1 cellular context compared by ENCODE assay signal in the genomic region with DNA sequence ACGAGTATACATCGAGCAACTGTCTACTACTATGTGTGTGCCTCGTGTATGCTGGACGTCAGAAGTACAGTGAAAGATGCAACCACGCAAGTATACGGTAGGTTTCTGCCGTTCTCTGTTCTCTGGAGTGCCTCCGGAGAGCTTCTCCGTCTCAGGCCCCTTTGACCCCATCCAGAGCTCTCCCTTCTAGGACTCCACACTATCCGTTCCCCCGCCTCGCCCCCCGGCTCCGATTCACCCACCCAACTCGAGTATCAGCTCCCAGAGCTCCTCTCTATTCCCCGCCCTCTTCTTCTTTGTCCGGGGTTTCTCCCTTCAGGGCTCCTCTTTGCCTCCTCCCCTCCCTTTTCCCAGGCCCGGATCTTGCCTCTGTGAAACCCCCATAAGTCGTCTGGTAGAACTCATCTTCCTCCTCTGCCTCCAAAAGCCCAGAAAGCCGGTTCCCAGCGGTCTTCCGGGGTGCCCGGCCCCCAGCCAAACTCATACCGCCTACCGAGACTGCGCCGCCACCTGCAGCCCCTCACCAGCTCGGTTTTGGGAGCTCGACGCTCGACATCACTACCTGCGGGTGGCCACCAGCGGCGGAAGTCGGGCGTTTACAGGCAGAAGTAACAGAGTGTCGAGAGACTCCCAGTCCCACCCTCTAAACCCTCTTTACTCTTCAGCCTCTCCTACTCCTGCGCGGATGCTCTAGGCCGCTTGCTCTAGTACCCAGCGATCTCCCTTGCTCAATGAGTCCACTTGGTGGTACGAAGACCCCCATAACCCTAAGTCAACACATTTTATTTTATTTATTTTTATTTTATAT.
TF ChIP-seq lines count a peak whose summit lies in the region.

A gene with protein sequence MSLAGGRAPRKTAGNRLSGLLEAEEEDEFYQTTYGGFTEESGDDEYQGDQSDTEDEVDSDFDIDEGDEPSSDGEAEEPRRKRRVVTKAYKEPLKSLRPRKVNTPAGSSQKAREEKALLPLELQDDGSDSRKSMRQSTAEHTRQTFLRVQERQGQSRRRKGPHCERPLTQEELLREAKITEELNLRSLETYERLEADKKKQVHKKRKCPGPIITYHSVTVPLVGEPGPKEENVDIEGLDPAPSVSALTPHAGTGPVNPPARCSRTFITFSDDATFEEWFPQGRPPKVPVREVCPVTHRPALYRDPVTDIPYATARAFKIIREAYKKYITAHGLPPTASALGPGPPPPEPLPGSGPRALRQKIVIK (minus strand): TSS at position 560 of the 808 bp plus-strand sequence. CDS start 76 bp downstream, at position 484.

TF ChIP-seq in HCT116, 20 proteins besides CTCF, POLR2A, EP300 and RAD21 (continued from another document):
- TF ChIP-seq, protein P1, sequence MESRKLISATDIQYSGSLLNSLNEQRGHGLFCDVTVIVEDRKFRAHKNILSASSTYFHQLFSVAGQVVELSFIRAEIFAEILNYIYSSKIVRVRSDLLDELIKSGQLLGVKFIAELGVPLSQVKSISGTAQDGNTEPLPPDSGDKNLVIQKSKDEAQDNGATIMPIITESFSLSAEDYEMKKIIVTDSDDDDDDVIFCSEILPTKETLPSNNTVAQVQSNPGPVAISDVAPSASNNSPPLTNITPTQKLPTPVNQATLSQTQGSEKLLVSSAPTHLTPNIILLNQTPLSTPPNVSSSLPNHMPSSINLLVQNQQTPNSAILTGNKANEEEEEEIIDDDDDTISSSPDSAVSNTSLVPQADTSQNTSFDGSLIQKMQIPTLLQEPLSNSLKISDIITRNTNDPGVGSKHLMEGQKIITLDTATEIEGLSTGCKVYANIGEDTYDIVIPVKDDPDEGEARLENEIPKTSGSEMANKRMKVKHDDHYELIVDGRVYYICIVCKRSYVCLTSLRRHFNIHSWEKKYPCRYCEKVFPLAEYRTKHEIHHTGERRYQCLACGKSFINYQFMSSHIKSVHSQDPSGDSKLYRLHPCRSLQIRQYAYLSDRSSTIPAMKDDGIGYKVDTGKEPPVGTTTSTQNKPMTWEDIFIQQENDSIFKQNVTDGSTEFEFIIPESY (IDR thresholded peaks at IDR 0.05; ENCODE audit: extremely low read depth, insufficient replicate concordance, low read length) = peak; percentile 46
- TF ChIP-seq, protein P2, sequence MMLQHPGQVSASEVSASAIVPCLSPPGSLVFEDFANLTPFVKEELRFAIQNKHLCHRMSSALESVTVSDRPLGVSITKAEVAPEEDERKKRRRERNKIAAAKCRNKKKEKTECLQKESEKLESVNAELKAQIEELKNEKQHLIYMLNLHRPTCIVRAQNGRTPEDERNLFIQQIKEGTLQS (IDR thresholded peaks at IDR 0.05) = no peak
- TF ChIP-seq EGR1 (IDR thresholded peaks at IDR 0.05; ENCODE audit: low read depth) (no peak), SRF (IDR thresholded peaks at IDR 0.05; ENCODE audit: low read depth) (no peak), EZH2 (IDR thresholded peaks at IDR 0.05) (no peak), TCF7L2 (IDR thresholded peaks at IDR 0.05; ENCODE audit: borderline replicate concordance, extremely low read depth, insufficient read depth, insufficient read length) (peak; percentile 51), JUND (IDR thresholded peaks at IDR 0.05) (no peak), CEBPB (IDR thresholded peaks at IDR 0.05; ENCODE audit: low read depth) (no peak)
- TF ChIP-seq, protein P3, sequence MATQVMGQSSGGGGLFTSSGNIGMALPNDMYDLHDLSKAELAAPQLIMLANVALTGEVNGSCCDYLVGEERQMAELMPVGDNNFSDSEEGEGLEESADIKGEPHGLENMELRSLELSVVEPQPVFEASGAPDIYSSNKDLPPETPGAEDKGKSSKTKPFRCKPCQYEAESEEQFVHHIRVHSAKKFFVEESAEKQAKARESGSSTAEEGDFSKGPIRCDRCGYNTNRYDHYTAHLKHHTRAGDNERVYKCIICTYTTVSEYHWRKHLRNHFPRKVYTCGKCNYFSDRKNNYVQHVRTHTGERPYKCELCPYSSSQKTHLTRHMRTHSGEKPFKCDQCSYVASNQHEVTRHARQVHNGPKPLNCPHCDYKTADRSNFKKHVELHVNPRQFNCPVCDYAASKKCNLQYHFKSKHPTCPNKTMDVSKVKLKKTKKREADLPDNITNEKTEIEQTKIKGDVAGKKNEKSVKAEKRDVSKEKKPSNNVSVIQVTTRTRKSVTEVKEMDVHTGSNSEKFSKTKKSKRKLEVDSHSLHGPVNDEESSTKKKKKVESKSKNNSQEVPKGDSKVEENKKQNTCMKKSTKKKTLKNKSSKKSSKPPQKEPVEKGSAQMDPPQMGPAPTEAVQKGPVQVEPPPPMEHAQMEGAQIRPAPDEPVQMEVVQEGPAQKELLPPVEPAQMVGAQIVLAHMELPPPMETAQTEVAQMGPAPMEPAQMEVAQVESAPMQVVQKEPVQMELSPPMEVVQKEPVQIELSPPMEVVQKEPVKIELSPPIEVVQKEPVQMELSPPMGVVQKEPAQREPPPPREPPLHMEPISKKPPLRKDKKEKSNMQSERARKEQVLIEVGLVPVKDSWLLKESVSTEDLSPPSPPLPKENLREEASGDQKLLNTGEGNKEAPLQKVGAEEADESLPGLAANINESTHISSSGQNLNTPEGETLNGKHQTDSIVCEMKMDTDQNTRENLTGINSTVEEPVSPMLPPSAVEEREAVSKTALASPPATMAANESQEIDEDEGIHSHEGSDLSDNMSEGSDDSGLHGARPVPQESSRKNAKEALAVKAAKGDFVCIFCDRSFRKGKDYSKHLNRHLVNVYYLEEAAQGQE (IDR thresholded peaks at IDR 0.05; ENCODE audit: low read depth) = no peak
